In genomic region chr18:75502286-75502685, GRCh38 we compare ENCODE assay signal across 2 cellular contexts.
TF ChIP-seq lines count a peak whose summit lies in the region.

No MANE protein-coding gene starts in this region.

TF ChIP-seq in SK-N-SH treated with all-trans-retinoic acid at 6 μM for 48 hours, 23 proteins besides CTCF, POLR2A, EP300 and RAD21 (continued from another document):
- TF ChIP-seq CSRNP3 (CRISPR knock-in tag; IDR thresholded peaks at IDR 0.05), result no peak

TF ChIP-seq in SK-N-SH, 30 proteins besides CTCF, POLR2A, EP300 and RAD21 (continued from another document):
- no peak for TF ChIP-seq USF2 (IDR thresholded peaks at IDR 0.05; ENCODE audit: borderline replicate concordance, low read depth, low read length)
- no peak for TF ChIP-seq MAX (IDR thresholded peaks at IDR 0.05; ENCODE audit: low read depth)
- no peak for TF ChIP-seq JUND (IDR thresholded peaks at IDR 0.05)
- TF ChIP-seq RFX5 (IDR thresholded peaks at IDR 0.05; ENCODE audit: low read length), result no peak
- TF ChIP-seq GABPA (IDR thresholded peaks at IDR 0.05; ENCODE audit: low read depth), result no peak
- TF ChIP-seq RCOR1 (IDR thresholded peaks at IDR 0.05; ENCODE audit: low read length), result no peak
- no peak for TF ChIP-seq POLR2AphosphoS5 (IDR thresholded peaks at IDR 0.05; ENCODE audit: low read depth, low read length)
- TF ChIP-seq USF1 (IDR thresholded peaks at IDR 0.05; ENCODE audit: borderline replicate concordance, low read depth), result no peak
- TF ChIP-seq NRF1 (IDR thresholded peaks at IDR 0.05; ENCODE audit: low read depth, low read length), result no peak
- TF ChIP-seq TCF12 (IDR thresholded peaks at IDR 0.05), result no peak
TF ChIP-seq in SK-N-SH: peak in this region for 0.
